ENCODE assay signal across 1 cellular context in the genomic region with DNA sequence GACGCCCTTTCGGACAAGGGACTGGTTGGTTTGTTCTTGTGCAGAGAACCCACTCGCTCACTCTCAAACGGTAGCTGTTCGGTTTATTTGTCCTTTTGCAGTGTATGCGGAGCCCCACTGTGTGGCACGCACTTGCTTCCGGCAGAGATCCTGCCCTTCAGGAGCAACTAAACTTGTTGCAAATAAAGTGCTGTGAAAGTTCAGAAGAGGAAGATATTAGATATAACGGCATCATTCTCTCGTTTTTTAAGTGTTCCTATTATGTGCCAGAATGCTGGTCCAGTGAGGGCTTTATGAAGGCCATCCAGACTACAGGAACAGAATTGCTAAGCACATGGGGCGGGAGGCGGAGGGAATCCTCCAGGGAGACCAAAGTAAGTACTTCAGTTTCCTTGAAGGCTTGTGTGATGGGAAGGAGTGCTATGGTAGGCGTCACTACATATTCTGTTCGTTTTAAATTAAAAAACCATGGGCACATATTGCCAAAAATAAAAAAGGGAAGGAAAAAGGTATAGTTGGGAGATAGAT.
TF ChIP-seq lines count a peak whose summit lies in the region.

No MANE protein-coding gene starts in this region.

TF ChIP-seq in HCT116, 20 proteins besides CTCF, POLR2A, EP300 and RAD21:
- TF ChIP-seq CEBPB (IDR thresholded peaks at IDR 0.05; ENCODE audit: low read depth) (no peak), POLR2AphosphoS5 (IDR thresholded peaks at IDR 0.05; ENCODE audit: low read depth, low read length) (no peak), YY1 (IDR thresholded peaks at IDR 0.05; ENCODE audit: extremely low read depth, insufficient replicate concordance, low read depth, low read length) (no peak), SIN3A (IDR thresholded peaks at IDR 0.05; ENCODE audit: low read depth) (peak; percentile 20; the same call in 1 of the 2 replicates), JUND (IDR thresholded peaks at IDR 0.05) (no peak), ZFX (IDR thresholded peaks at IDR 0.05) (peak; percentile 63)
- TF ChIP-seq, protein P1, sequence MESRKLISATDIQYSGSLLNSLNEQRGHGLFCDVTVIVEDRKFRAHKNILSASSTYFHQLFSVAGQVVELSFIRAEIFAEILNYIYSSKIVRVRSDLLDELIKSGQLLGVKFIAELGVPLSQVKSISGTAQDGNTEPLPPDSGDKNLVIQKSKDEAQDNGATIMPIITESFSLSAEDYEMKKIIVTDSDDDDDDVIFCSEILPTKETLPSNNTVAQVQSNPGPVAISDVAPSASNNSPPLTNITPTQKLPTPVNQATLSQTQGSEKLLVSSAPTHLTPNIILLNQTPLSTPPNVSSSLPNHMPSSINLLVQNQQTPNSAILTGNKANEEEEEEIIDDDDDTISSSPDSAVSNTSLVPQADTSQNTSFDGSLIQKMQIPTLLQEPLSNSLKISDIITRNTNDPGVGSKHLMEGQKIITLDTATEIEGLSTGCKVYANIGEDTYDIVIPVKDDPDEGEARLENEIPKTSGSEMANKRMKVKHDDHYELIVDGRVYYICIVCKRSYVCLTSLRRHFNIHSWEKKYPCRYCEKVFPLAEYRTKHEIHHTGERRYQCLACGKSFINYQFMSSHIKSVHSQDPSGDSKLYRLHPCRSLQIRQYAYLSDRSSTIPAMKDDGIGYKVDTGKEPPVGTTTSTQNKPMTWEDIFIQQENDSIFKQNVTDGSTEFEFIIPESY (IDR thresholded peaks at IDR 0.05; ENCODE audit: extremely low read depth, insufficient replicate concordance, low read length): no peak
- TF ChIP-seq, protein P2, sequence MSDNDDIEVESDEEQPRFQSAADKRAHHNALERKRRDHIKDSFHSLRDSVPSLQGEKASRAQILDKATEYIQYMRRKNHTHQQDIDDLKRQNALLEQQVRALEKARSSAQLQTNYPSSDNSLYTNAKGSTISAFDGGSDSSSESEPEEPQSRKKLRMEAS (IDR thresholded peaks at IDR 0.05): peak; percentile 56; the same call in 1 of the 2 replicates
- TF ChIP-seq, protein P3, sequence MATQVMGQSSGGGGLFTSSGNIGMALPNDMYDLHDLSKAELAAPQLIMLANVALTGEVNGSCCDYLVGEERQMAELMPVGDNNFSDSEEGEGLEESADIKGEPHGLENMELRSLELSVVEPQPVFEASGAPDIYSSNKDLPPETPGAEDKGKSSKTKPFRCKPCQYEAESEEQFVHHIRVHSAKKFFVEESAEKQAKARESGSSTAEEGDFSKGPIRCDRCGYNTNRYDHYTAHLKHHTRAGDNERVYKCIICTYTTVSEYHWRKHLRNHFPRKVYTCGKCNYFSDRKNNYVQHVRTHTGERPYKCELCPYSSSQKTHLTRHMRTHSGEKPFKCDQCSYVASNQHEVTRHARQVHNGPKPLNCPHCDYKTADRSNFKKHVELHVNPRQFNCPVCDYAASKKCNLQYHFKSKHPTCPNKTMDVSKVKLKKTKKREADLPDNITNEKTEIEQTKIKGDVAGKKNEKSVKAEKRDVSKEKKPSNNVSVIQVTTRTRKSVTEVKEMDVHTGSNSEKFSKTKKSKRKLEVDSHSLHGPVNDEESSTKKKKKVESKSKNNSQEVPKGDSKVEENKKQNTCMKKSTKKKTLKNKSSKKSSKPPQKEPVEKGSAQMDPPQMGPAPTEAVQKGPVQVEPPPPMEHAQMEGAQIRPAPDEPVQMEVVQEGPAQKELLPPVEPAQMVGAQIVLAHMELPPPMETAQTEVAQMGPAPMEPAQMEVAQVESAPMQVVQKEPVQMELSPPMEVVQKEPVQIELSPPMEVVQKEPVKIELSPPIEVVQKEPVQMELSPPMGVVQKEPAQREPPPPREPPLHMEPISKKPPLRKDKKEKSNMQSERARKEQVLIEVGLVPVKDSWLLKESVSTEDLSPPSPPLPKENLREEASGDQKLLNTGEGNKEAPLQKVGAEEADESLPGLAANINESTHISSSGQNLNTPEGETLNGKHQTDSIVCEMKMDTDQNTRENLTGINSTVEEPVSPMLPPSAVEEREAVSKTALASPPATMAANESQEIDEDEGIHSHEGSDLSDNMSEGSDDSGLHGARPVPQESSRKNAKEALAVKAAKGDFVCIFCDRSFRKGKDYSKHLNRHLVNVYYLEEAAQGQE (IDR thresholded peaks at IDR 0.05; ENCODE audit: low read depth): no peak
- TF ChIP-seq, protein P4, sequence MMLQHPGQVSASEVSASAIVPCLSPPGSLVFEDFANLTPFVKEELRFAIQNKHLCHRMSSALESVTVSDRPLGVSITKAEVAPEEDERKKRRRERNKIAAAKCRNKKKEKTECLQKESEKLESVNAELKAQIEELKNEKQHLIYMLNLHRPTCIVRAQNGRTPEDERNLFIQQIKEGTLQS (IDR thresholded peaks at IDR 0.05): no peak
TF ChIP-seq in HCT116: peak in this region for 3.
